In the genomic region with DNA sequence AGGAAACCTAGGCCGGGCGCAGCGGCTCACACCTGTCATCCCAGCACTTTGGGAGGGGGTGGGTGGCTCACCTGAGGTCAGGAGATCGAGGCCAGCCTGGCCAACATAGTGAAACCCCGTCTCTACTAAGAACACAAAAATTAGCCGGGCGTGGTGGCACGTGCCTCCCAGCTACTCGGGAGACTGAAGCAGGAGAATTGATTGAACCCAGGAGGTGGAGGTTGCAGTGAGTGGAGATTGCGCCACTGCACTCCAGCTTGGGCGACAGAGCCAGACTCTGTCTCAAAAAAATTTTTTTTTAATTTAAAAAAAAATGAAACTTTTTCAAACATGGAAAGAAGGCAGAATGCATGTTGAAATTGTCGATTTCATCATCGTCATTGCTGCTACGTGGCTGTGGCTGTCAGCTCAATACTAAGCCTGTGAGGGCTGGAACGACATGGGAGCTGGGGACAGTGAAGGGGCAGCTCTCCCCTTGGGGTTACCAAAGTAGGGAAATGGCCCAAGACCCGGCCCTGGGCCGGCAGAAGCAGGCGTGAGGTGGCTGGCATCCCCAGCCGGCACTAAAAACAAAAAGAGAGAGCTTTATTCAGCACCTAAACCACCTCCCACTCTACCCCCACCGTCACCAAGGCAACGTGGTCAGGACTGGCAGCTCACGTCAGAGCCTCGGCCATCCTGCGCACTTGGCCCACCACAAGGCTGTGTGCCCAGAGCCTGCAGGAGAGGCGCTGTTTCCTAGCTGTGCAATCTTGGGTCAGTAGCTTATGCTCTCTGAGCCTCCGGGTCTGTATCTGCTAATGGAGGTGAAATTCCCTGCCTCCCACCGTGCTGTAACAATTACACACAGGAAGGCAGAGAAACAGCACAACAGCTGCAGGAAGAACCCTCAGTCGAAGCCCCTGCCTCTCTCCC, we compare ENCODE assay signal across 8 cellular contexts. TPM values are rescaled to one million over a fixed set of nuclear protein-coding genes. Genes with fewer than 3 reads are reported as not detected.
DNase-seq lines count a peak whose midpoint lies in the region; ATAC-seq and TF ChIP-seq lines count a peak whose summit lies in the region.

No MANE protein-coding gene starts in this region.

- ATAC-seq in mucosa of descending colon (peak; percentile 12), HG03520 (IDR thresholded peaks at IDR 0.05; ENCODE audit: unreplicated experiment) (no peak), HG02840 (IDR thresholded peaks at IDR 0.05; ENCODE audit: low FRiP score, unreplicated experiment) (no peak)

- TF ChIP-seq CTCF in mucosa of descending colon (IDR thresholded peaks at IDR 0.05) = no peak

- no peaks in the 10 kb centered on the region for H3K4me1 ChIP-seq in mucosa of descending colon (ENCODE audit: low read depth)

- intact Hi-C loops in mucosa of descending colon (cut with DNase I, micrococcal nuclease) (no loop called here), cardiac septum (cut with DNase I) (no loop called here)

- DNase-seq in stimulated activated CD4-positive, alpha-beta T cell treated with anti-CD3 and anti-CD28 coated beads, Interleukin-1b, Interleukin-23, amount 100 ng/mL, for 48 hours = peak; percentile 5
- DNase-seq in stimulated activated CD4-positive, alpha-beta T cell treated with anti-CD3 and anti-CD28 coated beads, Interleukin-4, amount 100 ng/mL, for 24 hours = no peak
- peak in 43 of 61 donors; percentile 23 to 91 (median 47) for DNase-seq in caudate nucleus (lab: John Stamatoyannopoulos, UW)
- DNase-seq in mucosa of descending colon = no peak
- no peak for DNase-seq in cardiac septum (ENCODE audit: low spot score)
- no peak for DNase-seq in NCI-H146 (lab: John Stamatoyannopoulos, UW)

- H3K27ac ChIP-seq in caudate nucleus (ENCODE audit: low read depth, low read length) = peak overlapping the region; percentile 81

- no peaks in the 10 kb centered on the region for H3K9me3 ChIP-seq in mucosa of descending colon

- H3K36me3 ChIP-seq in mucosa of descending colon (ENCODE audit: low read depth) = no peaks in the 10 kb centered on the region

- H3K4me3 ChIP-seq in mucosa of descending colon = no peak overlapping the region

RNA-seq across cellular contexts. Expression of a gene that starts 30.8 kb away (rescaled TPM):
- 10 to 100 TPM in 1 of 3 donors, 1 to 10 TPM in 2; 6.5 to 12.3 (median 7.3) TPM for total RNA-seq in mucosa of descending colon
- 1.6 TPM for total RNA-seq in cardiac septum

Comparison
In these comparisons a context has a peak if more than half of its experiments do, and no peak if none do; other contexts are left out.
1. DNase-seq: peak in stimulated activated CD4-positive, alpha-beta T cell treated with anti-CD3 and anti-CD28 coated beads, Interleukin-1b, Interleukin-23, amount 100 ng/mL, for 48 hours (single experiment) and caudate nucleus (43 of 61); none in stimulated activated CD4-positive, alpha-beta T cell treated with anti-CD3 and anti-CD28 coated beads, Interleukin-4, amount 100 ng/mL, for 24 hours (single experiment), mucosa of descending colon (0 of 3), cardiac septum (single experiment) and NCI-H146 (single experiment).